Comparison of ENCODE assay signal across 19 cellular contexts in genomic region chr2:112643488-112643887, GRCh38. TPM values are rescaled to one million over a fixed set of nuclear protein-coding genes. Genes with fewer than 3 reads are reported as not detected.
DNase-seq lines count a peak whose midpoint lies in the region; ATAC-seq and TF ChIP-seq lines count a peak whose summit lies in the region.
"Had no signal": no experiment of that assay in that cellular context is flagged by ENCODE, and none has a peak within 500 bp of the region (broad histone marks: within the 10 kb centered on the region; RNA-seq: fewer than 3 reads in every experiment).

No MANE protein-coding gene starts in this region.

- no peak for TF ChIP-seq CTCF in CD4-positive, alpha-beta T cell (IDR thresholded peaks at IDR 0.05)
- TF ChIP-seq CTCF in PC-3 (conservative IDR thresholded peaks at IDR 0.05; ENCODE audit: low read depth, low read length) (no peak), mammary epithelial cell (conservative IDR thresholded peaks at IDR 0.05 in 1 of 2, IDR thresholded peaks at IDR 0.05 in 1 of 2; ENCODE audit: extremely low read depth in 1 of 2, insufficient read depth in 1 of 2, low read depth in 1 of 2, low read length in 2 of 2) (no peak)

- H3K27me3 Mint-ChIP-seq in CD4-positive, alpha-beta T cell: no peaks in the 10 kb centered on the region
- H3K27me3 Mint-ChIP-seq in naive thymus-derived CD8-positive, alpha-beta T cell: no peaks in the 10 kb centered on the region
- H3K27me3 Mint-ChIP-seq: stimulated activated memory B cell treated with anti-CD40 and anti-IgM and Interleukin-4, amounts not matched to agents 10 μg/mL and 1 μg/mL and 100 μg/mL, for 72 hours had no signal

- 100% methylated on average over 3 of the region's 3 CpGs for WGBS in mammary epithelial cell (ENCODE audit: low coverage, missing lambda C conversion rate)

- intact Hi-C loops in CD4-positive, alpha-beta T cell (cut with DNase I, micrococcal nuclease): loop anchor here in 1 of 2 experiments (5.0 kb wide), 2 partner anchors 56 to 586 kb away; partner anchors contain the start of gene TMEM87B
- intact Hi-C loops in PC-3 (cut with micrococcal nuclease): loop anchor here (5.0 kb wide), 1 partner anchor 84 kb away; no protein-coding TSS in a partner anchor
- intact Hi-C loops in mammary epithelial cell (cut with micrococcal nuclease): no loop called here

- H3K4me1 ChIP-seq in PC-3 (ENCODE audit: insufficient read depth, low read length) (peaks cover 63% of the 10 kb centered on the region), mammary epithelial cell (ENCODE audit: insufficient read depth, low read length) (peaks cover 52% of the 10 kb centered on the region)

- CTCF ChIA-PET in CD4-positive, alpha-beta T cell (lab: Charles Lee): interaction anchor here (1.4 kb wide), 1 partner anchor 44 kb away, joined by 3 read pairs; no protein-coding TSS in a partner anchor
- CTCF ChIA-PET in PC-3 (lab: Charles Lee): no interaction called here
- CTCF ChIA-PET in mammary epithelial cell (lab: Charles Lee; ENCODE audit: low non-redundant PET): no interaction called here

- H3K27me3 ChIP-seq in CD4-positive, alpha-beta T cell (ENCODE audit: control insufficient read depth, insufficient read depth, low read length): no peaks in the 10 kb centered on the region
- H3K27me3 ChIP-seq in PC-3 (ENCODE audit: low read length): no peaks in the 10 kb centered on the region
- no peaks in the 10 kb centered on the region for H3K27me3 ChIP-seq in mammary epithelial cell (ENCODE audit: insufficient read depth, low read length)

- H3K27ac Mint-ChIP-seq in CD4-positive, alpha-beta T cell: peak overlapping the region; percentile 85
- peak overlapping the region in 7 of 10 donors; percentile 8 to 93 (median 76) for H3K27ac Mint-ChIP-seq in naive thymus-derived CD8-positive, alpha-beta T cell
- H3K27ac Mint-ChIP-seq: activated T-cell treated with anti-CD3 and anti-CD28 coated beads, Interleukin-2, amount 50 U/mL, for 72 hours; stimulated activated memory B cell treated with anti-CD40 and anti-IgM and Interleukin-4, amounts not matched to agents 10 μg/mL and 1 μg/mL and 100 μg/mL, for 72 hours; T-helper 1 cell treated with Interleukin-12 subunit alpha and Interleukin-12 subunit beta and Interleukin-4 antibody, amounts not matched to agents 30 μg/mL and 1 μg/mL, for 36 hours had no signal

- H3K4me1 Mint-ChIP-seq in CD4-positive, alpha-beta T cell (ENCODE audit: low read depth): peaks cover 38% of the 10 kb centered on the region
- H3K4me1 Mint-ChIP-seq in naive thymus-derived CD8-positive, alpha-beta T cell: peaks cover 29 to 48% (median 44%) of the 10 kb centered on the region in 4 donors

- H3K79me2 ChIP-seq in PC-3 (ENCODE audit: low read length) (peaks cover 33% of the 10 kb centered on the region), mammary epithelial cell (ENCODE audit: insufficient read depth, low read length) (peaks cover 42% of the 10 kb centered on the region)

- H3K27ac ChIP-seq in CD4-positive, alpha-beta T cell (ENCODE audit: low read depth, low read length): no peak overlapping the region
- H3K27ac ChIP-seq in PC-3 (ENCODE audit: low read length) (peak overlapping the region; percentile 92), mammary epithelial cell (ENCODE audit: insufficient read depth, low read depth, low read length) (no peak overlapping the region)

- H4K20me1 ChIP-seq in PC-3 (ENCODE audit: low read length) (peaks cover 19% of the 10 kb centered on the region), mammary epithelial cell (ENCODE audit: insufficient read depth, low read length) (no peaks in the 10 kb centered on the region)

- peaks cover 18% of the 10 kb centered on the region for H3F3A ChIP-seq in PC-3 (ENCODE audit: low read length, unreplicated experiment)

- peak overlapping the region; percentile 91 for H3K4me2 ChIP-seq in PC-3 (ENCODE audit: low read length)
- H3K4me2 ChIP-seq in mammary epithelial cell (ENCODE audit: insufficient read depth, low read depth, low read length): peak overlapping the region; percentile 89

- POLR2A ChIA-PET in CD4-positive, alpha-beta T cell (lab: Charles Lee): interaction anchor here (1.0 to 5.0 kb wide), 2 partner anchors 12 to 13 kb away, joined by 6 to 239 read pairs; no protein-coding TSS in a partner anchor
- POLR2A ChIA-PET in PC-3 (lab: Charles Lee; ENCODE audit: unreplicated experiment): no interaction called here
- POLR2A ChIA-PET in naive thymus-derived CD8-positive, alpha-beta T cell (lab: Charles Lee): interaction anchor here (9.9 kb wide), 1 partner anchor 13 kb away, joined by 330 read pairs; no protein-coding TSS in a partner anchor

- peak overlapping the region; percentile 93 for H3K4me3 Mint-ChIP-seq in CD4-positive, alpha-beta T cell
- peak overlapping the region in 7 of 10 donors; percentile 34 to 91 (median 87) for H3K4me3 Mint-ChIP-seq in naive thymus-derived CD8-positive, alpha-beta T cell
- H3K4me3 Mint-ChIP-seq: stimulated activated memory B cell treated with anti-CD40 and anti-IgM and Interleukin-4, amounts not matched to agents 10 μg/mL and 1 μg/mL and 100 μg/mL, for 72 hours had no signal

- H2AFZ ChIP-seq in PC-3 (ENCODE audit: low read length): no peak overlapping the region
- no peak overlapping the region for H2AFZ ChIP-seq in mammary epithelial cell (ENCODE audit: low read depth, low read length)

- DNase-seq in CD4-positive, alpha-beta T cell: no peak
- DNase-seq in PC-3: no peak
- no peak for DNase-seq in mammary epithelial cell
- no peak for DNase-seq in naive thymus-derived CD8-positive, alpha-beta T cell
- no peak for DNase-seq in ureter (ENCODE audit: low spot score)
- DNase-seq in activated naive CD4-positive, alpha-beta T cell treated with anti-CD3 and anti-CD28 coated beads, Interleukin-2, amount 50 U/mL, for 16 hours: no peak
- DNase-seq: activated CD4-positive, alpha-beta T cell treated with anti-CD3 and anti-CD28 coated beads, Interleukin-2, amount 50 U/mL, for 1 hour; activated T-cell treated with anti-CD3 and anti-CD28 coated beads, Interleukin-2, amount 50 U/mL, for 72 hours; amygdala; DMS79; hypothalamus; left colon; NCI-H2107; NCI-H748 treated with DMSO at 0.1 percent for 48 hours had no signal

- no peak for ATAC-seq in CD4-positive, alpha-beta T cell (ENCODE audit: poor library complexity)
- ATAC-seq in PC-3: no peak
- no peak for ATAC-seq in naive thymus-derived CD8-positive, alpha-beta T cell
- ATAC-seq in GM21360 (IDR thresholded peaks at IDR 0.05; ENCODE audit: unreplicated experiment): no peak
- no peak for ATAC-seq in GM19351 (IDR thresholded peaks at IDR 0.05; ENCODE audit: unreplicated experiment)
- ATAC-seq: activated T-cell treated with anti-CD3 and anti-CD28 coated beads, Interleukin-2, amount 50 U/mL, for 72 hours; stimulated activated memory B cell treated with anti-CD40 and anti-IgM and Interleukin-4, amounts not matched to agents 10 μg/mL and 1 μg/mL and 100 μg/mL, for 72 hours had no signal

- H3K36me3 ChIP-seq in PC-3 (ENCODE audit: low read depth, low read length) (peaks cover 19% of the 10 kb centered on the region), mammary epithelial cell (ENCODE audit: insufficient read depth, low read length) (peaks cover 18% of the 10 kb centered on the region)

- no peak overlapping the region for H3K4me3 ChIP-seq in PC-3 (ENCODE audit: low read length)
- H3K4me3 ChIP-seq in mammary epithelial cell (replicated peaks in 1 of 3; ENCODE audit: insufficient read depth in 1 of 3, low read depth in 2 of 3, low read length in 3 of 3): no peak overlapping the region
- H3K4me3 ChIP-seq: HAP-1 had no signal

- in situ Hi-C loops in mammary epithelial cell (cut with MboI; ENCODE audit: low sequenced_read_pairs in 2 of 2): no loop called here

- H3K9me2 ChIP-seq in PC-3 (replicated peaks; ENCODE audit: low read length): no peaks in the 10 kb centered on the region

- no peaks in the 10 kb centered on the region for H3K9me3 Mint-ChIP-seq in CD4-positive, alpha-beta T cell
- no peaks in the 10 kb centered on the region for H3K9me3 Mint-ChIP-seq in naive thymus-derived CD8-positive, alpha-beta T cell
- H3K9me3 Mint-ChIP-seq: activated T-cell treated with anti-CD3 and anti-CD28 coated beads, Interleukin-2, amount 50 U/mL, for 72 hours; stimulated activated memory B cell treated with anti-CD40 and anti-IgM and Interleukin-4, amounts not matched to agents 10 μg/mL and 1 μg/mL and 100 μg/mL, for 72 hours; T-helper 1 cell treated with Interleukin-12 subunit alpha and Interleukin-12 subunit beta and Interleukin-4 antibody, amounts not matched to agents 30 μg/mL and 1 μg/mL, for 36 hours had no signal

- BruUV-seq in PC-3 (replicated peaks; lab: Mats Ljungman, UMichigan) (no TSS peak), mammary epithelial cell (replicated peaks; lab: Mats Ljungman, UMichigan) (no TSS peak)

- H3K9me3 ChIP-seq in CD4-positive, alpha-beta T cell (ENCODE audit: control insufficient read depth, low read length): no peaks in the 10 kb centered on the region
- H3K9me3 ChIP-seq in PC-3 (ENCODE audit: low read length) (no peaks in the 10 kb centered on the region), mammary epithelial cell (replicated peaks; ENCODE audit: insufficient read depth, low read length) (no peaks in the 10 kb centered on the region)
- H3K9me3 ChIP-seq: HAP-1 had no signal

- dilution Hi-C loops in mammary epithelial cell (cut with HindIII; ENCODE audit: low sequenced_read_pairs): no loop called here

- H3K9ac ChIP-seq in PC-3 (ENCODE audit: low read length) (no peak overlapping the region), mammary epithelial cell (ENCODE audit: insufficient read depth, low read length) (no peak overlapping the region)

- H3K36me3 Mint-ChIP-seq in CD4-positive, alpha-beta T cell (ENCODE audit: low read depth): peaks cover 19% of the 10 kb centered on the region
- H3K36me3 Mint-ChIP-seq in naive thymus-derived CD8-positive, alpha-beta T cell: peaks cover 4 to 17% (median 4%) of the 10 kb centered on the region in 3 donors

RNA-seq across cellular contexts. Expression of gene SLC20A1, which starts 2.3 kb away (rescaled TPM):
- total RNA-seq in CD4-positive, alpha-beta T cell: 100 to 1,000 TPM; 130 to 139 TPM
- total RNA-seq in PC-3 (2014; rRNA removed) (209 and 257 TPM in 2 replicates), mammary epithelial cell (100 to 1,000 TPM; 227 to 533 TPM), ureter (77.2 TPM)
- polyA plus RNA-seq in mammary epithelial cell: 441 TPM
- polyA minus RNA-seq in mammary epithelial cell: 761 TPM
- total RNA-seq in naive thymus-derived CD8-positive, alpha-beta T cell: 10 to 100 TPM; 71.2 to 75.6 TPM
- 10 to 100 TPM; 17.0 to 33.7 (median 21.2) TPM for polyA plus RNA-seq in naive thymus-derived CD8-positive, alpha-beta T cell

RNA-seq across cellular contexts. Expression of gene CHCHD5, which starts 59.1 kb away (rescaled TPM):
- total RNA-seq in CD4-positive, alpha-beta T cell: 10 to 100 TPM; 13.4 to 14.3 TPM
- 25.4 and 27.9 TPM in 2 replicates for total RNA-seq in PC-3 (2014; rRNA removed)
- total RNA-seq in mammary epithelial cell: 10 to 100 TPM; 10.2 to 42.6 TPM
- polyA plus RNA-seq in mammary epithelial cell: 32.6 TPM
- polyA minus RNA-seq in mammary epithelial cell: 19.7 TPM
- 10 to 100 TPM; 20.8 to 27.1 TPM for total RNA-seq in naive thymus-derived CD8-positive, alpha-beta T cell
- 10 to 100 TPM; 43.6 to 61.7 (median 46.2) TPM for polyA plus RNA-seq in naive thymus-derived CD8-positive, alpha-beta T cell
- total RNA-seq in ureter: 43.0 TPM
